ENCODE assay signal across 22 cellular contexts in the genomic region with DNA sequence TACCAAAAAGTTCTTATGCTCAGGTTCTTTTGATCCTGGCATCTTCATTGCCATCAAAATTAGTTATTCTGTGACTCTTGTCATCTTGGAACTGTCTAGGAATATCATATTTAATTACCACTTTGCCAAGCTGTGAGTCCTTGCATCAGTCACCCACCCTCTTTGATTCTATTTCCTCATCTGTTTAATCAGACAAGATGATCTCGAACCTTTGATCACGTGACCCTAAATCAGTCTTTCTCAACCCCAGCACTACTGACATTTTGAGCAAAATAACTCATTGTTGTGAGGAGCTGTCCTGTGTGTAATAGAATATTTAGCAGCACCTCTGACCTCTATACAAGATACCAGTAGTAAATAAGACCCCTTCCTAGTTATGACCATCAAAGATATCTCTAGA.
"Had no signal": no experiment of that assay in that cellular context is flagged by ENCODE, and none has a peak within 500 bp of the region (broad histone marks: within the 10 kb centered on the region; RNA-seq: fewer than 3 reads in every experiment).

No MANE protein-coding gene starts in this region.

- H3K4me3 ChIP-seq: lung, neural progenitor cell, ovary, right atrium auricular region, smooth muscle cell, suprapubic skin, tibial artery, upper lobe of right lung, vagina had no signal

- FAIRE-seq: endothelial cell of umbilical vein had no signal

- H3K9me3 Mint-ChIP-seq: endodermal cell, neural progenitor cell had no signal

- H3K36me3 ChIP-seq: neural progenitor cell, ovary, right atrium auricular region, suprapubic skin, tibial artery, upper lobe of right lung, vagina had no signal

- H3K9me3 ChIP-seq: ovary, right atrium auricular region, suprapubic skin, tibial artery, upper lobe of right lung, vagina had no signal

- H3K9ac ChIP-seq: neural progenitor cell had no signal

- H3K27me3 Mint-ChIP-seq: natural killer cell treated with Interleukin-12 subunit alpha and Interleukin-12 subunit beta and Interleukin-15 and Interleukin-18, amount 100 ng/mL, for 72 hours had no signal

- H3K4me2 ChIP-seq: neural progenitor cell, smooth muscle cell had no signal

- H3K36me3 Mint-ChIP-seq: natural killer cell treated with Interleukin-12 subunit alpha and Interleukin-12 subunit beta and Interleukin-15 and Interleukin-18, amount 100 ng/mL, for 72 hours; neural progenitor cell; stimulated activated effector memory CD8-positive, alpha-beta T cell treated with anti-CD3 and anti-CD28 coated beads, Interleukin-12 subunit alpha, Interleukin-12 subunit beta, amount 100 ng/mL, for 72 hours had no signal

- H3K4me1 Mint-ChIP-seq: endodermal cell; neural progenitor cell; stimulated activated effector memory CD8-positive, alpha-beta T cell treated with anti-CD3 and anti-CD28 coated beads, Interleukin-12 subunit alpha, Interleukin-12 subunit beta, amount 100 ng/mL, for 72 hours had no signal

- H3K27ac Mint-ChIP-seq: endodermal cell; natural killer cell treated with Interleukin-12 subunit alpha and Interleukin-12 subunit beta and Interleukin-15 and Interleukin-18, amount 100 ng/mL, for 72 hours; neural progenitor cell; stimulated activated effector memory CD8-positive, alpha-beta T cell treated with anti-CD3 and anti-CD28 coated beads, Interleukin-12 subunit alpha, Interleukin-12 subunit beta, amount 100 ng/mL, for 72 hours had no signal

- H3K27ac ChIP-seq: foreskin keratinocyte, neural progenitor cell, ovary, right atrium auricular region, suprapubic skin, tibial artery, upper lobe of right lung, vagina had no signal

- H3K27me3 ChIP-seq: foreskin keratinocyte, neural progenitor cell, ovary, right atrium auricular region, suprapubic skin, tibial artery, upper lobe of right lung, vagina had no signal

- DNase-seq: effector CD4-positive, alpha-beta T cell; endodermal cell; erythroblast; foreskin keratinocyte; left colon; left ventricle myocardium superior; midbrain; nucleus accumbens; ovary; stimulated activated CD4-positive, alpha-beta T cell treated with anti-CD3 and anti-CD28 coated beads, Interleukin-4, amount 100 ng/mL, for 1 hour; stimulated activated CD8-positive, alpha-beta memory T cell treated with anti-CD3 and anti-CD28 coated beads, Interleukin-4, amount 100 ng/mL, for 48 hours; tibial artery; upper lobe of right lung had no signal

- ATAC-seq: foreskin keratinocyte; left colon; left ventricle myocardium superior; natural killer cell treated with Interleukin-12 subunit alpha and Interleukin-12 subunit beta and Interleukin-15 and Interleukin-18, amount 100 ng/mL, for 72 hours; stimulated activated effector memory CD8-positive, alpha-beta T cell treated with anti-CD3 and anti-CD28 coated beads, Interleukin-12 subunit alpha, Interleukin-12 subunit beta, amount 100 ng/mL, for 72 hours; upper lobe of right lung had no signal

- H3K4me3 Mint-ChIP-seq: endodermal cell; natural killer cell treated with Interleukin-12 subunit alpha and Interleukin-12 subunit beta and Interleukin-15 and Interleukin-18, amount 100 ng/mL, for 72 hours; neural progenitor cell; stimulated activated effector memory CD8-positive, alpha-beta T cell treated with anti-CD3 and anti-CD28 coated beads, Interleukin-12 subunit alpha, Interleukin-12 subunit beta, amount 100 ng/mL, for 72 hours had no signal

- H3K4me1 ChIP-seq: foreskin keratinocyte, neural progenitor cell, right atrium auricular region, suprapubic skin, tibial artery, upper lobe of right lung, vagina had no signal
